16 cellular contexts compared by ENCODE assay signal in genomic region chr1:209416660-209417059, GRCh38.
DNase-seq lines count a peak whose midpoint lies in the region; ATAC-seq, FAIRE-seq and TF ChIP-seq lines count a peak whose summit lies in the region.
"Had no signal": no experiment of that assay in that cellular context is flagged by ENCODE, and none has a peak within 500 bp of the region (broad histone marks: within the 10 kb centered on the region; RNA-seq: fewer than 3 reads in every experiment).

No MANE protein-coding gene starts in this region.

- no peak for FAIRE-seq in keratinocyte (lab: Jason Lieb, UNC)

- H3K27me3 ChIP-seq in RWPE2 (ENCODE audit: insufficient read depth, poor library complexity, severe bottlenecking) (no peaks in the 10 kb centered on the region), keratinocyte (ENCODE audit: control insufficient read depth, extremely low read depth, insufficient read depth, low read length) (no peaks in the 10 kb centered on the region), psoas muscle (ENCODE audit: insufficient read depth in 3 of 3, low read length in 2 of 3) (no peaks in the 10 kb centered on the region)
- H3K27me3 ChIP-seq: BLaER1 treated with 17β-estradiol and CSF1 and Interleukin-3, amounts not matched to agents 10 nM and 100 nM had no signal

- H3K36me3 ChIP-seq in RWPE2 (ENCODE audit: low read depth) (no peaks in the 10 kb centered on the region), keratinocyte (ENCODE audit: control insufficient read depth in 2 of 2, extremely low read depth in 1 of 2, insufficient read depth in 2 of 2, low read length in 2 of 2) (no peaks in the 10 kb centered on the region), psoas muscle (ENCODE audit: insufficient read depth in 1 of 2, low read depth in 1 of 2) (no peaks in the 10 kb centered on the region)
- H3K36me3 ChIP-seq: BLaER1 treated with 17β-estradiol and CSF1 and Interleukin-3, amounts not matched to agents 10 nM and 100 nM had no signal

- H3K9me3 ChIP-seq in RWPE2 (ENCODE audit: severe bottlenecking) (no peaks in the 10 kb centered on the region), keratinocyte (ENCODE audit: control insufficient read depth, low read depth, low read length) (no peaks in the 10 kb centered on the region), psoas muscle (no peaks in the 10 kb centered on the region)
- H3K9me3 ChIP-seq: BLaER1 treated with 17β-estradiol and CSF1 and Interleukin-3, amounts not matched to agents 10 nM and 100 nM had no signal

- no peaks in the 10 kb centered on the region for H4K20me1 ChIP-seq in keratinocyte (ENCODE audit: control insufficient read depth, extremely low read depth, insufficient read depth, low read length)
- H4K20me1 ChIP-seq: BLaER1 treated with 17β-estradiol and CSF1 and Interleukin-3, amounts not matched to agents 10 nM and 100 nM had no signal

- ATAC-seq in RWPE2 (ENCODE audit: low read depth) (no peak), HG02852 (IDR thresholded peaks at IDR 0.05; ENCODE audit: unreplicated experiment) (no peak), psoas muscle (no peak)

- whole genome bisulfite sequencing in psoas muscle, 3 donors = 27 to 30% (median 28%) methylated on average over 2 of the region's 2 CpGs

- peak overlapping the region; percentile 69 for H3K4me2 ChIP-seq in keratinocyte (ENCODE audit: control insufficient read depth, extremely low read depth, insufficient read depth, low read depth, low read length)

- no peak overlapping the region for H3K4me3 ChIP-seq in RWPE2 (ENCODE audit: severe bottlenecking)
- no peak overlapping the region for H3K4me3 ChIP-seq in epithelial cell of esophagus (ENCODE audit: low read length)
- peak overlapping the region in 1 of 3 experiments; percentile 32 for H3K4me3 ChIP-seq in keratinocyte (ENCODE audit: control insufficient read depth in 2 of 3, extremely low read depth in 1 of 3, insufficient read depth in 2 of 3, low read depth in 1 of 3, low read length in 3 of 3)
- no peak overlapping the region for H3K4me3 ChIP-seq in skin epidermis
- H3K4me3 ChIP-seq in psoas muscle = no peak overlapping the region
- H3K4me3 ChIP-seq: BLaER1 treated with 17β-estradiol and CSF1 and Interleukin-3, amounts not matched to agents 10 nM and 100 nM had no signal

- H3K9ac ChIP-seq in keratinocyte (ENCODE audit: control insufficient read depth, extremely low read depth, insufficient read depth, low read length) = peak overlapping the region; percentile 77
- H3K9ac ChIP-seq: BLaER1 treated with 17β-estradiol and CSF1 and Interleukin-3, amounts not matched to agents 10 nM and 100 nM had no signal

- DNase-seq in RWPE2 (ENCODE audit: low spot score) = no peak
- DNase-seq in epithelial cell of esophagus (ENCODE audit: low read depth) = peak; percentile 68
- no peak for DNase-seq in keratinocyte (ENCODE audit: low read depth, low spot score)
- no peak for DNase-seq in NCI-H69 (lab: John Stamatoyannopoulos, UW)
- DNase-seq in psoas muscle = no peak
- DNase-seq in NCI-H1092 treated with DMSO at 0.1 percent for 48 hours (lab: John Stamatoyannopoulos, UW) = no peak
- DNase-seq: CD8-positive, alpha-beta memory T cell; H7; NCI-H1048; NCI-H2029 treated with DMSO at 0.1 percent for 48 hours; NCI-H446; NCI-H526 treated with DMSO at 0.1 percent for 48 hours; SHP77 treated with DMSO at 0.1 percent for 48 hours had no signal

- dilution Hi-C loops in keratinocyte (cut with MboI; ENCODE audit: extremely low pct_ligation_motif_present, low sequenced_read_pairs) = no loop called here

- no peaks in the 10 kb centered on the region for H3K9me1 ChIP-seq in keratinocyte (ENCODE audit: control insufficient read depth, extremely low read depth, insufficient read depth, low read length)

- no peak overlapping the region for H2AFZ ChIP-seq in keratinocyte (ENCODE audit: control insufficient read depth, low read length)

- TF ChIP-seq CTCF in RWPE2 (IDR thresholded peaks at IDR 0.05; ENCODE audit: poor library complexity, severe bottlenecking) = no peak
- no peak for TF ChIP-seq CTCF in epithelial cell of esophagus (IDR thresholded peaks at IDR 0.05; ENCODE audit: insufficient read depth, low read depth, low read length, missing control alignments)
- no peak for TF ChIP-seq CTCF in keratinocyte (optimal IDR thresholded peaks at IDR 0.05 in 1 of 3, IDR thresholded peaks at IDR 0.05 in 1 of 3, conservative IDR thresholded peaks at IDR 0.05 in 1 of 3; ENCODE audit: extremely low read depth in 1 of 3, insufficient read depth in 2 of 3, low read length in 3 of 3)
- no peak for TF ChIP-seq CTCF in psoas muscle (IDR thresholded peaks at IDR 0.05)

- intact Hi-C loops in psoas muscle (cut with DNase I) = no loop called here

- no peaks in the 10 kb centered on the region for H3K79me2 ChIP-seq in keratinocyte (ENCODE audit: control insufficient read depth, insufficient read depth, low read length)

- peaks cover 61% of the 10 kb centered on the region for H3K4me1 ChIP-seq in RWPE2 (ENCODE audit: insufficient read depth, poor library complexity, severe bottlenecking)
- peaks cover 98% of the 10 kb centered on the region for H3K4me1 ChIP-seq in keratinocyte (ENCODE audit: control insufficient read depth, extremely low read depth, insufficient read depth, low read length)
- H3K4me1 ChIP-seq in psoas muscle = no peaks in the 10 kb centered on the region

- H3K27ac ChIP-seq in RWPE2 (ENCODE audit: poor library complexity, severe bottlenecking) (peak overlapping the region; percentile 99), keratinocyte (ENCODE audit: control insufficient read depth, insufficient read depth, low read length) (peak overlapping the region; percentile 98), skin epidermis (peak overlapping the region in 19 of 21 experiments; percentile 6 to 94 (median 66)), psoas muscle (no peak overlapping the region)
- H3K27ac ChIP-seq: BLaER1 treated with 17β-estradiol and CSF1 and Interleukin-3, amounts not matched to agents 10 nM and 100 nM had no signal
